ENCODE assay signal across 8 cellular contexts in the genomic region with DNA sequence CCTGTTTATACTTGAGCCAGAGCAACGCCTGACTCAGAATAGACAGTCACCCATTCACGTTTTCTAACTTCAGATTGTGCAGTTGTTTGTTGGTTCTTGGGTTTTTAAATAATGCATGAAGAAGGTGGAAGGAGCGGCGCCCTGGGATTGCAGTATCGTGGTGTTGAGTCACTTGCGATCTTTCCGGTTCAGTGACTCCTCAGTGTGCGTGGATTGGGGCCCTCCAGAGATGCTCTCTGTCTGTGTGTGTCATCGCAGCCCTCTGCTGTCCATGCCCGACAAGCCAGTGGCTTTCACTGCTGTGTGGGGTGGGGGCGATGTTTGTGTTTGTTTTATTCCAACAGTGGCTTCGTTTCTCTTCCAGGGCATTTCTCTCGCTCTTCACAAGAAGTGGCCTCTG.
A peak's percentile ranks its signal among the peaks of the same experiment; 100 is the strongest.
DNase-seq lines count a peak whose midpoint lies in the region; ATAC-seq, FAIRE-seq and TF ChIP-seq lines count a peak whose summit lies in the region.

No MANE protein-coding gene starts in this region.

- H3K56ac ChIP-seq in H1 (replicated peaks; ENCODE audit: insufficient read length, low read depth, low read length), result no peak overlapping the region

- H3K4me2 ChIP-seq in H1 (ENCODE audit: insufficient read depth in 1 of 2, low read depth in 2 of 2, low read length in 2 of 2), result 0 out of 4 replicates have a peak overlapping the region, but pooled peaks of 1 of the 2 experiments have one; percentile 43

- no peak overlapping the region for H3K4ac ChIP-seq in H1 (replicated peaks; ENCODE audit: insufficient read length, low read depth, low read length)

- H3K18ac ChIP-seq in H1 (ENCODE audit: extremely low read depth, low read length), result no peak overlapping the region

- H4K5ac ChIP-seq in H1 (ENCODE audit: insufficient read length, low read depth, low read length), result no peak overlapping the region

- H2AK5ac ChIP-seq in H1 (ENCODE audit: low read depth, low read length), result no peak overlapping the region

- in situ Hi-C loops in G401 (cut with HindIII; ENCODE audit: low sequenced_read_pairs), result no loop called here

- peaks cover 0 to 24% of the 10 kb centered on the region in 2 experiments; a peak in 1 of 4 replicates for H3K79me2 ChIP-seq in H1 (ENCODE audit: control insufficient read depth in 1 of 2, insufficient read depth in 2 of 2, low read length in 2 of 2)

- no peak overlapping the region for H2BK120ac ChIP-seq in H1 (replicated peaks; ENCODE audit: low read depth, low read length)

- DNase-seq in GM04503 (ENCODE audit: low read depth), result peak; percentile 69
- no peak for DNase-seq in H1 (ENCODE audit: low read depth in 1 of 2, low spot score in 2 of 2)
- DNase-seq in stimulated activated CD4-positive, alpha-beta T cell treated with anti-CD3 and anti-CD28 coated beads, Interleukin-15, amount 100 ng/mL, for 24 hours, result peak; percentile 72
- DNase-seq in D721Med (ENCODE audit: insufficient read length, low spot score), result no peak
- DNase-seq in G401 (ENCODE audit: low spot score), result no peak

- no peak overlapping the region for H3K27ac ChIP-seq in H1 (ENCODE audit: low read depth, low read length)

- H3K9me3 ChIP-seq in H1 (ENCODE audit: insufficient read depth in 2 of 2, low read depth in 1 of 2, low read length in 1 of 2), result no peaks in the 10 kb centered on the region

- peaks cover 22% of the 10 kb centered on the region for H3K36me3 Mint-ChIP-seq in T-helper 1 cell treated with Interleukin-12 subunit alpha and Interleukin-12 subunit beta and Interleukin-4 antibody, amounts not matched to agents 30 μg/mL and 1 μg/mL, for 36 hours (ENCODE audit: low read depth)

- H2BK12ac ChIP-seq in H1 (ENCODE audit: low read depth, low read length), result no peak overlapping the region

- no peaks in the 10 kb centered on the region for H3K27me3 ChIP-seq in H1 (replicated peaks in 1 of 4; ENCODE audit: control insufficient read depth in 3 of 4, extremely low read depth in 1 of 4, insufficient read depth in 3 of 4, low read length in 3 of 4)

- H3K79me1 ChIP-seq in H1 (ENCODE audit: low read depth, low read length), result peaks cover 7% of the 10 kb centered on the region; the same call in 1 of the 2 replicates

- H3K9ac ChIP-seq in H1 (replicated peaks in 1 of 4; ENCODE audit: extremely low read depth in 1 of 4, low read depth in 3 of 4, low read length in 3 of 4), result no peak overlapping the region

- ATAC-seq in HG02759 (IDR thresholded peaks at IDR 0.05; ENCODE audit: unreplicated experiment) (no peak), GM19397 (IDR thresholded peaks at IDR 0.05; ENCODE audit: unreplicated experiment) (no peak)

- no peaks in the 10 kb centered on the region for H3K27me3 Mint-ChIP-seq in T-helper 1 cell treated with Interleukin-12 subunit alpha and Interleukin-12 subunit beta and Interleukin-4 antibody, amounts not matched to agents 30 μg/mL and 1 μg/mL, for 36 hours (ENCODE audit: low read depth)

- TF ChIP-seq POLR2A in H1 (IDR thresholded peaks at IDR 0.05; ENCODE audit: control extremely low read depth in 1 of 2, low read depth in 2 of 2, low read length in 2 of 2), result no peak

- H3K27ac Mint-ChIP-seq in T-helper 1 cell treated with Interleukin-12 subunit alpha and Interleukin-12 subunit beta and Interleukin-4 antibody, amounts not matched to agents 30 μg/mL and 1 μg/mL, for 36 hours, result peak overlapping the region; percentile 95

- H3K23me2 ChIP-seq in H1 (ENCODE audit: low read depth, low read length), result no peaks in the 10 kb centered on the region

- H3K4me1 ChIP-seq in H1 (replicated peaks in 1 of 4; ENCODE audit: control insufficient read depth in 3 of 4, insufficient read depth in 4 of 4, low read length in 3 of 4), result peaks cover 0 to 10% (median 5%) of the 10 kb centered on the region in 4 experiments; a peak in 4 of 7 replicates

- CTCF ChIA-PET in H1 (lab: Charles Lee; ENCODE audit: partially characterized antibody), result no interaction called here

- no peak overlapping the region for H4K8ac ChIP-seq in H1 (ENCODE audit: extremely low read depth, insufficient read depth, low read length)

- POLR2A ChIA-PET in H1 (lab: Charles Lee; ENCODE audit: partially characterized antibody), result no interaction called here

- H2BK20ac ChIP-seq in H1 (ENCODE audit: low read length), result no peak overlapping the region

- H2BK15ac ChIP-seq in H1 (ENCODE audit: low read length), result no peak overlapping the region

- H2AFZ ChIP-seq in H1 (ENCODE audit: low read length), result no peak overlapping the region

- H3K36me3 ChIP-seq in H1 (ENCODE audit: control insufficient read depth in 2 of 4, insufficient read depth in 4 of 4, low read length in 3 of 4), result no peaks in the 10 kb centered on the region

- H3K14ac ChIP-seq in H1 (ENCODE audit: insufficient read length), result no peak overlapping the region

- no peak for TF ChIP-seq EP300 in H1 (IDR thresholded peaks at IDR 0.05; ENCODE audit: borderline replicate concordance in 1 of 2, low read depth in 2 of 2, low read length in 2 of 2)

- WGBS in H1 (ENCODE audit: extremely low coverage in 1 of 2, insufficient coverage in 1 of 2, insufficient read length in 1 of 2, insufficient replicate concordance in 2 of 2, low coverage in 1 of 2, low lambda C conversion rate in 2 of 2, missing lambda C conversion rate in 1 of 2), 2 experiments, result 79% methylated on average over 13 of the region's 13 CpGs; no CpG with 5 or more reads in 1 of the 2 experiments

- peaks cover 0 to 3% of the 10 kb centered on the region in 2 experiments for H4K20me1 ChIP-seq in H1 (replicated peaks in 1 of 2; ENCODE audit: control insufficient read depth in 1 of 2, insufficient read depth in 2 of 2, low read length in 2 of 2)

- no peak for FAIRE-seq in H1 (lab: Jason Lieb, UNC)
- no peak for FAIRE-seq in D721Med (lab: Jason Lieb, UNC)

- peaks cover 54% of the 10 kb centered on the region for H3K4me1 Mint-ChIP-seq in T-helper 1 cell treated with Interleukin-12 subunit alpha and Interleukin-12 subunit beta and Interleukin-4 antibody, amounts not matched to agents 30 μg/mL and 1 μg/mL, for 36 hours (ENCODE audit: low read depth)

- H4K91ac ChIP-seq in H1 (replicated peaks; ENCODE audit: insufficient read length, low read length), result no peak overlapping the region

- no peaks in the 10 kb centered on the region for H3K9me3 Mint-ChIP-seq in T-helper 1 cell treated with Interleukin-12 subunit alpha and Interleukin-12 subunit beta and Interleukin-4 antibody, amounts not matched to agents 30 μg/mL and 1 μg/mL, for 36 hours

- TF ChIP-seq RAD21 in H1 (IDR thresholded peaks at IDR 0.05 in 1 of 2, conservative IDR thresholded peaks at IDR 0.05 in 1 of 2; ENCODE audit: low read depth in 2 of 2, low read length in 2 of 2), result no peak; a peak in 2 of 4 replicates

- TF ChIP-seq CTCF in H1 (IDR thresholded peaks at IDR 0.05; ENCODE audit: control extremely low read depth in 1 of 3, insufficient read depth in 1 of 3, low read depth in 1 of 3, low read length in 3 of 3), result peak in 1 of 3 experiments; percentile 9; a peak in 1 of 4 replicates
- no peak for TF ChIP-seq CTCF in D721Med (IDR thresholded peaks at IDR 0.05; ENCODE audit: insufficient read depth, missing control alignments)

- no peak overlapping the region for H3K23ac ChIP-seq in H1 (ENCODE audit: insufficient read length)

- no peak overlapping the region for H3K4me3 ChIP-seq in H1 (ENCODE audit: extremely low read depth in 1 of 4, insufficient read depth in 2 of 4, low read depth in 3 of 4, low read length in 4 of 4)

- H3K4me3 Mint-ChIP-seq in T-helper 1 cell treated with Interleukin-12 subunit alpha and Interleukin-12 subunit beta and Interleukin-4 antibody, amounts not matched to agents 30 μg/mL and 1 μg/mL, for 36 hours, result peak overlapping the region; percentile 67

- peak overlapping the region; percentile 60; the same call in 1 of the 2 replicates for H2BK5ac ChIP-seq in H1 (ENCODE audit: low read depth, low read length)

TF ChIP-seq in H1, 55 proteins besides CTCF, POLR2A, EP300 and RAD21 (continues in another document):
- TF ChIP-seq SRF (IDR thresholded peaks at IDR 0.05; ENCODE audit: low read depth, low read length), result no peak
- TF ChIP-seq SIN3A (conservative IDR thresholded peaks at IDR 0.05 in 1 of 2, IDR thresholded peaks at IDR 0.05 in 1 of 2; ENCODE audit: low read depth in 1 of 2, low read length in 2 of 2), result no peak
- TF ChIP-seq, protein P1, sequence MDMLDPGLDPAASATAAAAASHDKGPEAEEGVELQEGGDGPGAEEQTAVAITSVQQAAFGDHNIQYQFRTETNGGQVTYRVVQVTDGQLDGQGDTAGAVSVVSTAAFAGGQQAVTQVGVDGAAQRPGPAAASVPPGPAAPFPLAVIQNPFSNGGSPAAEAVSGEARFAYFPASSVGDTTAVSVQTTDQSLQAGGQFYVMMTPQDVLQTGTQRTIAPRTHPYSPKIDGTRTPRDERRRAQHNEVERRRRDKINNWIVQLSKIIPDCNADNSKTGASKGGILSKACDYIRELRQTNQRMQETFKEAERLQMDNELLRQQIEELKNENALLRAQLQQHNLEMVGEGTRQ (IDR thresholded peaks at IDR 0.05; ENCODE audit: low read length), result no peak
- no peak for TF ChIP-seq TAF7 (optimal IDR thresholded peaks at IDR 0.05; ENCODE audit: borderline replicate concordance, low read depth, low read length)
- TF ChIP-seq BACH1 (IDR thresholded peaks at IDR 0.05; ENCODE audit: low read length), result no peak
- TF ChIP-seq NRF1 (IDR thresholded peaks at IDR 0.05; ENCODE audit: low read depth, low read length), result no peak
- no peak for TF ChIP-seq CREB1 (IDR thresholded peaks at IDR 0.05)
- TF ChIP-seq RNF2 (IDR thresholded peaks at IDR 0.05; ENCODE audit: borderline replicate concordance, low read depth, low read length, missing control alignments, poor library complexity, severe bottlenecking), result no peak
- TF ChIP-seq SIX5 (IDR thresholded peaks at IDR 0.05; ENCODE audit: low read depth, low read length), result no peak
- no peak for TF ChIP-seq CHD2 (IDR thresholded peaks at IDR 0.05; ENCODE audit: low read length)
- no peak for TF ChIP-seq POU5F1 (IDR thresholded peaks at IDR 0.05; ENCODE audit: low read depth, low read length)
- TF ChIP-seq SUZ12 (IDR thresholded peaks at IDR 0.05; ENCODE audit: low read length), result no peak

Comparison
In these comparisons a context has a peak if more than half of its experiments do, and no peak if none do; other contexts are left out.
1. DNase-seq: peak in GM04503 (single experiment) and stimulated activated CD4-positive, alpha-beta T cell treated with anti-CD3 and anti-CD28 coated beads, Interleukin-15, amount 100 ng/mL, for 24 hours (single experiment); none in H1 (0 of 2), D721Med (single experiment) and G401 (single experiment).